Comparison of ENCODE assay signal across 19 cellular contexts in genomic region chr9:121303456-121304451, GRCh38. TPM values are rescaled to one million over a fixed set of nuclear protein-coding genes. Genes with fewer than 3 reads are reported as not detected.
DNase-seq lines count a peak whose midpoint lies in the region; ATAC-seq and TF ChIP-seq lines count a peak whose summit lies in the region.
"Had no signal": no experiment of that assay in that cellular context is flagged by ENCODE, and none has a peak within 500 bp of the region (broad histone marks: within the 10 kb centered on the region; RNA-seq: fewer than 3 reads in every experiment).

No MANE protein-coding gene starts in this region.

- H2AFZ ChIP-seq in mammary epithelial cell (ENCODE audit: low read depth, low read length): no peak overlapping the region

- no peak overlapping the region for H3K4me3 ChIP-seq in mammary epithelial cell (replicated peaks in 1 of 3; ENCODE audit: insufficient read depth in 1 of 3, low read depth in 2 of 3, low read length in 3 of 3)
- peak overlapping the region; percentile 34 for H3K4me3 ChIP-seq in right cardiac atrium (ENCODE audit: low read length)
- H3K4me3 ChIP-seq in gastrocnemius medialis: peak overlapping the region; percentile 56 to 58 (median 56)
- H3K4me3 ChIP-seq in uterus: no peak overlapping the region

- no TSS peak for BruUV-seq in MCF 10A (replicated peaks; lab: Mats Ljungman, UMichigan)
- BruUV-seq in mammary epithelial cell (replicated peaks; lab: Mats Ljungman, UMichigan): no TSS peak

- H3K27ac ChIP-seq in mammary epithelial cell (ENCODE audit: insufficient read depth, low read depth, low read length): no peak overlapping the region
- H3K27ac ChIP-seq in right cardiac atrium (ENCODE audit: low read length): peak overlapping the region; percentile 75
- peak overlapping the region; percentile 69 to 95 (median 90) for H3K27ac ChIP-seq in gastrocnemius medialis
- H3K27ac ChIP-seq in uterus: peak overlapping the region; percentile 95 to 100
- H3K27ac ChIP-seq: 22Rv1 had no signal

- H4K20me1 ChIP-seq in mammary epithelial cell (ENCODE audit: insufficient read depth, low read length): no peaks in the 10 kb centered on the region

- intact Hi-C loops in MCF 10A (cut with micrococcal nuclease): no loop called here
- intact Hi-C loops in mammary epithelial cell (cut with micrococcal nuclease): no loop called here
- intact Hi-C loops in right cardiac atrium (cut with DNase I): loop anchor here in 1 of 4 donors (10.0 kb wide), 1 partner anchor 89 kb away; no protein-coding TSS in a partner anchor
- intact Hi-C loops in gastrocnemius medialis (cut with DNase I; ENCODE audit: low total_unique reads): no loop called here
- intact Hi-C loops in uterus (cut with DNase I; ENCODE audit: low total_unique reads): no loop called here

- peaks cover 6% of the 10 kb centered on the region for H3K36me3 Mint-ChIP-seq in MCF 10A (ENCODE audit: insufficient read depth, unreplicated experiment)

- peak in 1 of 2 donors; percentile 2 for ATAC-seq in right cardiac atrium
- peak; percentile 51 to 68 for ATAC-seq in gastrocnemius medialis
- ATAC-seq in GM18870 (IDR thresholded peaks at IDR 0.05; ENCODE audit: unreplicated experiment): no peak
- ATAC-seq in HG03342 (IDR thresholded peaks at IDR 0.05; ENCODE audit: unreplicated experiment): no peak
- ATAC-seq in GM21528 (IDR thresholded peaks at IDR 0.05; ENCODE audit: low FRiP score, unreplicated experiment): no peak

- in situ Hi-C loops in mammary epithelial cell (cut with MboI; ENCODE audit: low sequenced_read_pairs in 2 of 2): loop anchor here in 1 of 2 donors (10.0 kb wide), 1 partner anchor 99 kb away; the partner anchor contains the start of gene RAB14
- in situ Hi-C loops in gastrocnemius medialis (cut with MboI; ENCODE audit: low sequenced_read_pairs in 4 of 4): loop anchor here in 1 of 4 donors (25.0 kb wide), 1 partner anchor 91 kb away; the partner anchor contains the start of gene RAB14

- H3K9ac ChIP-seq in mammary epithelial cell (ENCODE audit: insufficient read depth, low read length): no peak overlapping the region

- no peaks in the 10 kb centered on the region for H3K27me3 Mint-ChIP-seq in MCF 10A (ENCODE audit: insufficient read depth, unreplicated experiment)

- WGBS in mammary epithelial cell (ENCODE audit: low coverage, missing lambda C conversion rate): 80% methylated on average over 2 of the region's 3 CpGs
- 81% methylated on average over 3 of the region's 3 CpGs for WGBS in right cardiac atrium

- DNase-seq in MCF 10A (ENCODE audit: unreplicated experiment): no peak
- DNase-seq in mammary epithelial cell: no peak
- peak in 2 of 3 donors; percentile 43 to 65 for DNase-seq in right cardiac atrium
- DNase-seq in gastrocnemius medialis: peak in 1 of 2 donors; percentile 61
- no peak for DNase-seq in uterus
- DNase-seq: activated CD4-positive, alpha-beta T cell treated with anti-CD3 and anti-CD28 coated beads for 48 hours; activated gamma-delta T cell treated with Interleukin-2 at 50 U/mL for 16 hours; anterior cingulate cortex; C1 segment of cervical spinal cord; DMS153; midbrain; NCI-H748 treated with DMSO at 0.1 percent for 48 hours; stimulated activated CD4-positive, alpha-beta T cell treated with anti-CD3 and anti-CD28 coated beads, Interleukin-4, amount 100 ng/mL, for 4 hours; stimulated activated CD8-positive, alpha-beta memory T cell treated with anti-CD3 and anti-CD28 coated beads, Interleukin-4, amount 100 ng/mL, for 48 hours; trophoblast cell had no signal

- peak overlapping the region; percentile 69 for H3K27ac Mint-ChIP-seq in MCF 10A (ENCODE audit: low read depth, unreplicated experiment)

- no peaks in the 10 kb centered on the region for H3K9me3 ChIP-seq in mammary epithelial cell (replicated peaks; ENCODE audit: insufficient read depth, low read length)
- no peaks in the 10 kb centered on the region for H3K9me3 ChIP-seq in right cardiac atrium (ENCODE audit: control insufficient read depth, low read length)
- no peaks in the 10 kb centered on the region for H3K9me3 ChIP-seq in gastrocnemius medialis
- H3K9me3 ChIP-seq in uterus: no peaks in the 10 kb centered on the region

- no peak overlapping the region for H3K4me2 ChIP-seq in mammary epithelial cell (ENCODE audit: insufficient read depth, low read depth, low read length)

- TF ChIP-seq POLR2A in gastrocnemius medialis (IDR thresholded peaks at IDR 0.05): no peak
- TF ChIP-seq POLR2A in uterus (IDR thresholded peaks at IDR 0.05): no peak

- peaks cover 12% of the 10 kb centered on the region for H3K79me2 ChIP-seq in mammary epithelial cell (ENCODE audit: insufficient read depth, low read length)

- no peaks in the 10 kb centered on the region for H3K9me3 Mint-ChIP-seq in MCF 10A (ENCODE audit: unreplicated experiment)

- dilution Hi-C loops in mammary epithelial cell (cut with HindIII; ENCODE audit: low sequenced_read_pairs): no loop called here

- H3K4me1 Mint-ChIP-seq in MCF 10A (ENCODE audit: insufficient read depth, unreplicated experiment): peaks cover 17% of the 10 kb centered on the region

- POLR2A ChIA-PET in MCF 10A (lab: Yijun Ruan, JAX): interaction anchor here (0.9 to 1.1 kb wide), 3 partner anchors 14 to 22 kb away, joined by 3 to 5 read pairs (median 3); no protein-coding TSS in a partner anchor

- H3K36me3 ChIP-seq in mammary epithelial cell (ENCODE audit: insufficient read depth, low read length): peaks cover 17% of the 10 kb centered on the region
- H3K36me3 ChIP-seq in gastrocnemius medialis: peaks cover 0 to 64% of the 10 kb centered on the region in 2 donors
- no peaks in the 10 kb centered on the region for H3K36me3 ChIP-seq in uterus

- no peak overlapping the region for H3K4me3 Mint-ChIP-seq in MCF 10A (ENCODE audit: unreplicated experiment)

- H3K4me1 ChIP-seq in mammary epithelial cell (ENCODE audit: insufficient read depth, low read length) (peaks cover 8% of the 10 kb centered on the region), right cardiac atrium (ENCODE audit: control insufficient read depth, insufficient read depth, low read length) (peaks cover 11% of the 10 kb centered on the region), gastrocnemius medialis (peaks cover 16 to 29% of the 10 kb centered on the region in 2 donors), uterus (peaks cover 0 to 37% of the 10 kb centered on the region in 2 donors)

- TF ChIP-seq CTCF in MCF 10A (IDR thresholded peaks at IDR 0.05; ENCODE audit: unreplicated experiment) (no peak), mammary epithelial cell (conservative IDR thresholded peaks at IDR 0.05 in 1 of 2, IDR thresholded peaks at IDR 0.05 in 1 of 2; ENCODE audit: extremely low read depth in 1 of 2, insufficient read depth in 1 of 2, low read depth in 1 of 2, low read length in 2 of 2) (no peak), gastrocnemius medialis (IDR thresholded peaks at IDR 0.05 in 4 of 5, conservative IDR thresholded peaks at IDR 0.05 in 1 of 5) (no peak), uterus (IDR thresholded peaks at IDR 0.05) (no peak)

- H3K27me3 ChIP-seq in mammary epithelial cell (ENCODE audit: insufficient read depth, low read length) (no peaks in the 10 kb centered on the region), right cardiac atrium (ENCODE audit: control insufficient read depth, insufficient read depth) (no peaks in the 10 kb centered on the region), gastrocnemius medialis (no peaks in the 10 kb centered on the region), uterus (no peaks in the 10 kb centered on the region)

- CTCF ChIA-PET in MCF 10A (lab: Yijun Ruan, JAX) (interaction anchor here (0.7 to 2.5 kb wide), 6 partner anchors 16 to 126 kb away, joined by 3 to 18 read pairs (median 4); no protein-coding TSS in a partner anchor), mammary epithelial cell (lab: Charles Lee; ENCODE audit: low non-redundant PET) (no interaction called here)

RNA-seq across cellular contexts. Expression of gene GSN, which starts 35.8 kb away (rescaled TPM):
- total RNA-seq in MCF 10A (2022): 21.9 and 24.9 TPM in 2 replicates
- total RNA-seq in mammary epithelial cell: 100 to 1,000 TPM; 196 to 723 TPM
- polyA plus RNA-seq in mammary epithelial cell: 462 TPM
- polyA minus RNA-seq in mammary epithelial cell: 325 TPM
- total RNA-seq in right cardiac atrium: 1,000 to 10,000 TPM in 3 of 4 donors, 100 to 1,000 TPM in 1; 949 to 1,838 (median 1,489) TPM
- polyA plus RNA-seq in right cardiac atrium: 1,813 TPM
- 100 to 1,000 TPM; 487 to 785 (median 662) TPM for total RNA-seq in gastrocnemius medialis
- 1,000 to 10,000 TPM in 2 of 4 donors, 100 to 1,000 TPM in 2; 567 to 1,619 (median 884) TPM for total RNA-seq in uterus

Comparison
In these comparisons a context has a peak if more than half of its experiments do, and no peak if none do; other contexts are left out.
1. DNase-seq: peak in right cardiac atrium (2 of 3); none in MCF 10A (single experiment), mammary epithelial cell (single experiment) and uterus (0 of 2).
2. H3K4me3 ChIP-seq: peak in right cardiac atrium (single experiment) and gastrocnemius medialis (4 of 4); none in mammary epithelial cell (0 of 3) and uterus (0 of 2).
3. ATAC-seq: peak in gastrocnemius medialis (2 of 2); none in GM18870 (single experiment), HG03342 (single experiment) and GM21528 (single experiment).